In genomic region chr14:76292561-76292960, GRCh38 we compare ENCODE assay signal across 16 cellular contexts.
DNase-seq lines count a peak whose midpoint lies in the region; ATAC-seq and TF ChIP-seq lines count a peak whose summit lies in the region.
"Had no signal": no experiment of that assay in that cellular context is flagged by ENCODE, and none has a peak within 500 bp of the region (broad histone marks: within the 10 kb centered on the region; RNA-seq: fewer than 3 reads in every experiment).

No MANE protein-coding gene starts in this region.

- no peak overlapping the region for H4K8ac ChIP-seq in trophoblast cell (ENCODE audit: low read depth, low read length)

- H4K12ac ChIP-seq in trophoblast cell (ENCODE audit: low read depth, low read length) = no peak overlapping the region

- no peaks in the 10 kb centered on the region for H3K79me2 ChIP-seq in trophoblast cell (ENCODE audit: control insufficient read depth, insufficient read depth, low read length, poor library complexity)

- H3K9me3 ChIP-seq in endodermal cell (ENCODE audit: control insufficient read depth, low read length) (no peaks in the 10 kb centered on the region), trophoblast cell (ENCODE audit: insufficient read depth, low read depth, low read length) (no peaks in the 10 kb centered on the region), T-helper 17 cell (ENCODE audit: control insufficient read depth, low read length, poor library complexity, severe bottlenecking) (no peaks in the 10 kb centered on the region)
- H3K9me3 ChIP-seq: BLaER1 had no signal

- no peaks in the 10 kb centered on the region for H3K4me1 Mint-ChIP-seq in activated CD8-positive, alpha-beta memory T cell treated with anti-CD3 and anti-CD28 coated beads, Interleukin-2, amount 10 ng/mL, durations not matched to agents 7 days and 5 days
- H3K4me1 Mint-ChIP-seq in endodermal cell (peaks cover 11% of the 10 kb centered on the region), T-helper 17 cell (no peaks in the 10 kb centered on the region)
- H3K4me1 Mint-ChIP-seq: CD14-positive monocyte; CD4-positive, alpha-beta memory T cell had no signal

- no peak for ATAC-seq in activated CD8-positive, alpha-beta memory T cell treated with anti-CD3 and anti-CD28 coated beads, Interleukin-2, amount 10 ng/mL, durations not matched to agents 7 days and 5 days
- ATAC-seq in sciatic nerve (no peak), T-helper 17 cell (no peak)

- no peak overlapping the region for H2AK5ac ChIP-seq in trophoblast cell (ENCODE audit: low read length)

- no peak overlapping the region for H4K91ac ChIP-seq in trophoblast cell (ENCODE audit: low read depth, low read length)

- H3K27ac ChIP-seq in endodermal cell (ENCODE audit: low read depth, low read length) (no peak overlapping the region), trophoblast cell (ENCODE audit: low read depth, low read length) (no peak overlapping the region)
- H3K27ac ChIP-seq: BLaER1 had no signal

- WGBS in endodermal cell (ENCODE audit: insufficient coverage in 1 of 2, insufficient read length in 1 of 2), 2 experiments = 91 to 95% methylated on average over 5 to 10 of the region's 10 CpGs
- WGBS in trophoblast cell (ENCODE audit: extremely low coverage, insufficient coverage, insufficient read length) = no CpG with 5 or more reads among the region's 10 CpGs

- H2AFZ ChIP-seq in trophoblast cell (ENCODE audit: insufficient read depth, low read length, poor library complexity) = no peak overlapping the region

- H3K4me2 ChIP-seq in trophoblast cell (ENCODE audit: low read length) = no peak overlapping the region
- H3K4me2 ChIP-seq: BLaER1 had no signal

- H3K23ac ChIP-seq in trophoblast cell (ENCODE audit: low read length) = no peak overlapping the region

- no peak for TF ChIP-seq CTCF in endodermal cell (conservative IDR thresholded peaks at IDR 0.05)

- H2BK5ac ChIP-seq in trophoblast cell (ENCODE audit: low read depth, low read length, poor library complexity) = no peak overlapping the region

- no peak overlapping the region for H3K14ac ChIP-seq in trophoblast cell (ENCODE audit: low read length)

- H3K36me3 Mint-ChIP-seq in activated CD8-positive, alpha-beta memory T cell treated with anti-CD3 and anti-CD28 coated beads, Interleukin-2, amount 10 ng/mL, durations not matched to agents 7 days and 5 days = no peaks in the 10 kb centered on the region
- H3K36me3 Mint-ChIP-seq in endodermal cell (ENCODE audit: low read depth) (no peaks in the 10 kb centered on the region), T-helper 17 cell (ENCODE audit: low read depth) (no peaks in the 10 kb centered on the region)
- H3K36me3 Mint-ChIP-seq: CD14-positive monocyte; CD4-positive, alpha-beta memory T cell had no signal

- no peaks in the 10 kb centered on the region for H3K79me1 ChIP-seq in trophoblast cell (ENCODE audit: low read length)

- H3K18ac ChIP-seq in trophoblast cell (ENCODE audit: low read length) = no peak overlapping the region

- peaks cover 12% of the 10 kb centered on the region for H3K27me3 Mint-ChIP-seq in activated CD8-positive, alpha-beta memory T cell treated with anti-CD3 and anti-CD28 coated beads, Interleukin-2, amount 10 ng/mL, durations not matched to agents 7 days and 5 days
- H3K27me3 Mint-ChIP-seq in endodermal cell (ENCODE audit: insufficient read depth) (peaks cover 3% of the 10 kb centered on the region), T-helper 17 cell (peaks cover 38% of the 10 kb centered on the region)

- no peak overlapping the region for H3K4ac ChIP-seq in trophoblast cell (ENCODE audit: low read depth, low read length)

- CTCF ChIA-PET in activated CD8-positive, alpha-beta memory T cell treated with anti-CD3 and anti-CD28 coated beads, Interleukin-2, amount 10 ng/mL, durations not matched to agents 7 days and 5 days (lab: Charles Lee) = no interaction called here

- no peaks in the 10 kb centered on the region for H3K27me3 ChIP-seq in endodermal cell (ENCODE audit: control insufficient read depth, insufficient read depth, low read length, poor library complexity, severe bottlenecking)
- H3K27me3 ChIP-seq in trophoblast cell (ENCODE audit: insufficient read depth, low read length) = no peaks in the 10 kb centered on the region
- H3K27me3 ChIP-seq: BLaER1 had no signal

- H2BK120ac ChIP-seq in trophoblast cell (ENCODE audit: insufficient read depth, low read length, poor library complexity) = no peak overlapping the region

- H3K4me3 ChIP-seq in endodermal cell (ENCODE audit: low read length) (no peak overlapping the region), trophoblast cell (ENCODE audit: low read depth, low read length) (no peak overlapping the region)
- H3K4me3 ChIP-seq: BLaER1 had no signal

- H3K4me1 ChIP-seq in endodermal cell (ENCODE audit: control insufficient read depth, insufficient read depth, low read length) (no peaks in the 10 kb centered on the region), trophoblast cell (ENCODE audit: control insufficient read depth in 1 of 2, insufficient read depth in 2 of 2, low read length in 2 of 2) (no peaks in the 10 kb centered on the region)
- H3K4me1 ChIP-seq: BLaER1 had no signal

- intact Hi-C loops in sciatic nerve (cut with DNase I) = no loop called here

- no peak overlapping the region for H2BK12ac ChIP-seq in trophoblast cell (ENCODE audit: low read length)

- H3K4me3 Mint-ChIP-seq in activated CD8-positive, alpha-beta memory T cell treated with anti-CD3 and anti-CD28 coated beads, Interleukin-2, amount 10 ng/mL, durations not matched to agents 7 days and 5 days = no peak overlapping the region
- no peak overlapping the region for H3K4me3 Mint-ChIP-seq in endodermal cell
- H3K4me3 Mint-ChIP-seq in T-helper 17 cell = no peak overlapping the region
- H3K4me3 Mint-ChIP-seq: CD14-positive monocyte; CD4-positive, alpha-beta memory T cell had no signal

- H3K27ac Mint-ChIP-seq in activated CD8-positive, alpha-beta memory T cell treated with anti-CD3 and anti-CD28 coated beads, Interleukin-2, amount 10 ng/mL, durations not matched to agents 7 days and 5 days = no peak overlapping the region
- no peak overlapping the region for H3K27ac Mint-ChIP-seq in endodermal cell
- no peak overlapping the region for H3K27ac Mint-ChIP-seq in T-helper 17 cell
- H3K27ac Mint-ChIP-seq: CD14-positive monocyte; CD4-positive, alpha-beta memory T cell had no signal

- H3K36me3 ChIP-seq in endodermal cell (ENCODE audit: control insufficient read depth, insufficient read depth, low read length) (no peaks in the 10 kb centered on the region), trophoblast cell (ENCODE audit: control insufficient read depth in 1 of 2, insufficient read depth in 2 of 2, low read length in 2 of 2) (no peaks in the 10 kb centered on the region)
- H3K36me3 ChIP-seq: BLaER1 had no signal

- H3K9me3 Mint-ChIP-seq in activated CD8-positive, alpha-beta memory T cell treated with anti-CD3 and anti-CD28 coated beads, Interleukin-2, amount 10 ng/mL, durations not matched to agents 7 days and 5 days (ENCODE audit: low read depth) = no peaks in the 10 kb centered on the region
- no peaks in the 10 kb centered on the region for H3K9me3 Mint-ChIP-seq in endodermal cell
- H3K9me3 Mint-ChIP-seq: CD14-positive monocyte; CD4-positive, alpha-beta memory T cell had no signal

- DNase-seq in activated CD8-positive, alpha-beta memory T cell treated with anti-CD3 and anti-CD28 coated beads, Interleukin-2, amount 10 ng/mL, durations not matched to agents 7 days and 5 days = peak; percentile 14
- no peak for DNase-seq in activated CD8-positive, alpha-beta memory T cell treated with anti-CD3 and anti-CD28 coated beads, Interleukin-2, amount 50 U/mL, for 4 hours
- peak; percentile 11 for DNase-seq in endodermal cell
- peak; percentile 63 to 83 for DNase-seq in trophoblast cell
- DNase-seq in sciatic nerve (ENCODE audit: low spot score) = no peak
- no peak for DNase-seq in NCI-H1436 treated with DMSO at 0.1 percent for 48 hours (lab: John Stamatoyannopoulos, UW)
- DNase-seq in T-helper 17 cell = no peak
- DNase-seq: 8988T; CD4-positive, alpha-beta memory T cell; DMS153; DMS79; GDM1; GOT3; H7 had no signal

- no peak overlapping the region for H3K9ac ChIP-seq in endodermal cell (ENCODE audit: extremely low read depth, low read length, poor library complexity, severe bottlenecking)
- no peak overlapping the region for H3K9ac ChIP-seq in trophoblast cell (ENCODE audit: low read length)
- H3K9ac ChIP-seq: BLaER1 had no signal

Comparison
In these comparisons a context has a peak if more than half of its experiments do, and no peak if none do; other contexts are left out.
1. DNase-seq: peak in activated CD8-positive, alpha-beta memory T cell treated with anti-CD3 and anti-CD28 coated beads, Interleukin-2, amount 10 ng/mL, durations not matched to agents 7 days and 5 days (single experiment), endodermal cell (single experiment) and trophoblast cell (2 of 2); none in activated CD8-positive, alpha-beta memory T cell treated with anti-CD3 and anti-CD28 coated beads, Interleukin-2, amount 50 U/mL, for 4 hours (single experiment), sciatic nerve (single experiment), NCI-H1436 treated with DMSO at 0.1 percent for 48 hours (single experiment) and T-helper 17 cell (0 of 3).